Comparison of ENCODE assay signal across 1 cellular context in the genomic region with DNA sequence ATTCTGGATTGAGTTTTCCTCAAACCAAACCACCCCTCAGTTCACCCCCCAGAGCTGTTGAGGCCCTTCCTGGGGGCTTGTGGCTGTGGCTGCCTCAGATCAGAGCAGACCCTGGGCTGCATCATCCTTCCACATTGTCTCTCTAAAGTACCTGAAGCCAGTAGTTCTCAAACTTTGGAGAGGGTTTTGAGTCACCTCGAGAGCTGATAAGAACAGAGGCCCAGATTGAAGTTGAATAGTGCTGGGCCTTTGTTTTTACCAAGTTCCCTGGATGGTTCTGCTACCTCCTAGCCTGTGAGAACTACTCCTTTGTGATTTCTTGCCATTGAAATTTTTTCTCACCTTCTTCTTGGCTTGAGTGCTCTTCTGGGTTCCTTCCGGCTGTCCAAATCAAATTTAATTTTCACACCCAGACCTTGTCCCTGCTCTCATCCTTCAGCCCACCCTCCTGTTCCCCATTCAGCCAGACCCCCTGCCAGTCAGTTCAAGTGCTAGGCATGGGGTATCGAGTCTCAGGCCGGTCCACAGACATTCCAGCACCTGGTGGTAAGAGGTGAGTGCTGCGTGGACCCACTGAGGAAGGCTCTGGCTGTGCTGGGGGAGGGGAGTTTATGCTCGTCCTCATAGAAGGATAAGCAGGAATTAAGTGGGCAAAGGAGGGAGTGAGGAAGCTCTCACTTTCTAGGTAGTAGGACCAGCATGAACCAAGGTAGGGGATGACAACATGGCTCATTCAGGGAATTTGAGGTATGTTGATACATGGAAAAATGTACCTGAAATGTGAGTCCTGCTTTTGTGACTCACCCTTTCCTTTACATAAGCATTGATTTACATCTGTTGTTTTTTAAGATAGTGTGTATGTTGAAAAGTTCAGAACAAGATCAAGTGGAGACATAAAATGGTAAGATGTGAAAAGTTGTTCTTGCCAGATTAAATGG.
TF ChIP-seq lines count a peak whose summit lies in the region.

No MANE protein-coding gene starts in this region.

TF ChIP-seq in K562, 482 proteins besides CTCF, POLR2A, EP300 and RAD21 (continued from another document):
- TF ChIP-seq, protein P1, sequence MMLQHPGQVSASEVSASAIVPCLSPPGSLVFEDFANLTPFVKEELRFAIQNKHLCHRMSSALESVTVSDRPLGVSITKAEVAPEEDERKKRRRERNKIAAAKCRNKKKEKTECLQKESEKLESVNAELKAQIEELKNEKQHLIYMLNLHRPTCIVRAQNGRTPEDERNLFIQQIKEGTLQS (IDR thresholded peaks at IDR 0.05): peak; percentile 17; the same call in 1 of the 2 replicates
- TF ChIP-seq, protein P1 (CRISPR knock-in tag; conservative IDR thresholded peaks at IDR 0.05): no peak
- TF ChIP-seq JUND (IDR thresholded peaks at IDR 0.05; ENCODE audit: borderline replicate concordance, low read depth, low read length) (peak; percentile 37; the same call in 1 of the 2 replicates), JUND (tag; IDR thresholded peaks at IDR 0.05; ENCODE audit: borderline replicate concordance, low read depth, low read length) (0 out of 3 replicates have a peak, but pooled peaks have one; percentile 32)
